ENCODE assay signal across 2 cellular contexts in genomic region chr18:8617907-8618306, GRCh38.
TF ChIP-seq lines count a peak whose summit lies in the region.

No MANE protein-coding gene starts in this region.

TF ChIP-seq in GM23338, 12 proteins besides CTCF, POLR2A, EP300 and RAD21:
- TF ChIP-seq EZH2phosphoT487 (IDR thresholded peaks at IDR 0.05; ENCODE audit: unreplicated experiment) = no peak
- no peak for TF ChIP-seq ZNF114 (CRISPR knock-in tag; IDR thresholded peaks at IDR 0.05)
- TF ChIP-seq JUNB (IDR thresholded peaks at IDR 0.05; ENCODE audit: unreplicated experiment) = no peak
- TF ChIP-seq ZNF331 (CRISPR knock-in tag; IDR thresholded peaks at IDR 0.05; ENCODE audit: low read depth) = no peak
- no peak for TF ChIP-seq CREB1 (CRISPR knock-in tag; IDR thresholded peaks at IDR 0.05; ENCODE audit: low read depth)
- no peak for TF ChIP-seq POLR2AphosphoS5 (IDR thresholded peaks at IDR 0.05; ENCODE audit: low read depth)
- no peak for TF ChIP-seq ETS1 (IDR thresholded peaks at IDR 0.05)
- TF ChIP-seq EZH2 (IDR thresholded peaks at IDR 0.05; ENCODE audit: low read depth, unreplicated experiment) = no peak
- TF ChIP-seq NANOG (IDR thresholded peaks at IDR 0.05; ENCODE audit: borderline replicate concordance) = no peak
- no peak for TF ChIP-seq STAT1 (IDR thresholded peaks at IDR 0.05; ENCODE audit: unreplicated experiment)
- TF ChIP-seq, protein P1, sequence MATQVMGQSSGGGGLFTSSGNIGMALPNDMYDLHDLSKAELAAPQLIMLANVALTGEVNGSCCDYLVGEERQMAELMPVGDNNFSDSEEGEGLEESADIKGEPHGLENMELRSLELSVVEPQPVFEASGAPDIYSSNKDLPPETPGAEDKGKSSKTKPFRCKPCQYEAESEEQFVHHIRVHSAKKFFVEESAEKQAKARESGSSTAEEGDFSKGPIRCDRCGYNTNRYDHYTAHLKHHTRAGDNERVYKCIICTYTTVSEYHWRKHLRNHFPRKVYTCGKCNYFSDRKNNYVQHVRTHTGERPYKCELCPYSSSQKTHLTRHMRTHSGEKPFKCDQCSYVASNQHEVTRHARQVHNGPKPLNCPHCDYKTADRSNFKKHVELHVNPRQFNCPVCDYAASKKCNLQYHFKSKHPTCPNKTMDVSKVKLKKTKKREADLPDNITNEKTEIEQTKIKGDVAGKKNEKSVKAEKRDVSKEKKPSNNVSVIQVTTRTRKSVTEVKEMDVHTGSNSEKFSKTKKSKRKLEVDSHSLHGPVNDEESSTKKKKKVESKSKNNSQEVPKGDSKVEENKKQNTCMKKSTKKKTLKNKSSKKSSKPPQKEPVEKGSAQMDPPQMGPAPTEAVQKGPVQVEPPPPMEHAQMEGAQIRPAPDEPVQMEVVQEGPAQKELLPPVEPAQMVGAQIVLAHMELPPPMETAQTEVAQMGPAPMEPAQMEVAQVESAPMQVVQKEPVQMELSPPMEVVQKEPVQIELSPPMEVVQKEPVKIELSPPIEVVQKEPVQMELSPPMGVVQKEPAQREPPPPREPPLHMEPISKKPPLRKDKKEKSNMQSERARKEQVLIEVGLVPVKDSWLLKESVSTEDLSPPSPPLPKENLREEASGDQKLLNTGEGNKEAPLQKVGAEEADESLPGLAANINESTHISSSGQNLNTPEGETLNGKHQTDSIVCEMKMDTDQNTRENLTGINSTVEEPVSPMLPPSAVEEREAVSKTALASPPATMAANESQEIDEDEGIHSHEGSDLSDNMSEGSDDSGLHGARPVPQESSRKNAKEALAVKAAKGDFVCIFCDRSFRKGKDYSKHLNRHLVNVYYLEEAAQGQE (IDR thresholded peaks at IDR 0.05; ENCODE audit: unreplicated experiment) = no peak
- no peak for TF ChIP-seq ZNF462 (CRISPR knock-in tag; IDR thresholded peaks at IDR 0.05)

TF ChIP-seq in K562, 482 proteins besides CTCF, POLR2A, EP300 and RAD21:
- TF ChIP-seq PHB (CRISPR knock-in tag; IDR thresholded peaks at IDR 0.05) (no peak), RUNX1 (IDR thresholded peaks at IDR 0.05; ENCODE audit: low read depth) (no peak), E4F1 (CRISPR knock-in tag; IDR thresholded peaks at IDR 0.05; ENCODE audit: borderline replicate concordance) (no peak), ZKSCAN1 (IDR thresholded peaks at IDR 0.05; ENCODE audit: low read depth, low read length) (no peak), TAF15 (IDR thresholded peaks at IDR 0.05; ENCODE audit: low read depth, low read length) (no peak)
- TF ChIP-seq, protein P2, sequence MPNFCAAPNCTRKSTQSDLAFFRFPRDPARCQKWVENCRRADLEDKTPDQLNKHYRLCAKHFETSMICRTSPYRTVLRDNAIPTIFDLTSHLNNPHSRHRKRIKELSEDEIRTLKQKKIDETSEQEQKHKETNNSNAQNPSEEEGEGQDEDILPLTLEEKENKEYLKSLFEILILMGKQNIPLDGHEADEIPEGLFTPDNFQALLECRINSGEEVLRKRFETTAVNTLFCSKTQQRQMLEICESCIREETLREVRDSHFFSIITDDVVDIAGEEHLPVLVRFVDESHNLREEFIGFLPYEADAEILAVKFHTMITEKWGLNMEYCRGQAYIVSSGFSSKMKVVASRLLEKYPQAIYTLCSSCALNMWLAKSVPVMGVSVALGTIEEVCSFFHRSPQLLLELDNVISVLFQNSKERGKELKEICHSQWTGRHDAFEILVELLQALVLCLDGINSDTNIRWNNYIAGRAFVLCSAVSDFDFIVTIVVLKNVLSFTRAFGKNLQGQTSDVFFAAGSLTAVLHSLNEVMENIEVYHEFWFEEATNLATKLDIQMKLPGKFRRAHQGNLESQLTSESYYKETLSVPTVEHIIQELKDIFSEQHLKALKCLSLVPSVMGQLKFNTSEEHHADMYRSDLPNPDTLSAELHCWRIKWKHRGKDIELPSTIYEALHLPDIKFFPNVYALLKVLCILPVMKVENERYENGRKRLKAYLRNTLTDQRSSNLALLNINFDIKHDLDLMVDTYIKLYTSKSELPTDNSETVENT (CRISPR knock-in tag; IDR thresholded peaks at IDR 0.05) = no peak
- TF ChIP-seq, protein P3, sequence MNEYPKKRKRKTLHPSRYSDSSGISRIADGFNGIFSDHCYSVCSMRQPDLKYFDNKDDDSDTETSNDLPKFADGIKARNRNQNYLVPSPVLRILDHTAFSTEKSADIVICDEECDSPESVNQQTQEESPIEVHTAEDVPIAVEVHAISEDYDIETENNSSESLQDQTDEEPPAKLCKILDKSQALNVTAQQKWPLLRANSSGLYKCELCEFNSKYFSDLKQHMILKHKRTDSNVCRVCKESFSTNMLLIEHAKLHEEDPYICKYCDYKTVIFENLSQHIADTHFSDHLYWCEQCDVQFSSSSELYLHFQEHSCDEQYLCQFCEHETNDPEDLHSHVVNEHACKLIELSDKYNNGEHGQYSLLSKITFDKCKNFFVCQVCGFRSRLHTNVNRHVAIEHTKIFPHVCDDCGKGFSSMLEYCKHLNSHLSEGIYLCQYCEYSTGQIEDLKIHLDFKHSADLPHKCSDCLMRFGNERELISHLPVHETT (CRISPR knock-in tag; conservative IDR thresholded peaks at IDR 0.05 in 1 of 2, IDR thresholded peaks at IDR 0.05 in 1 of 2) = no peak
TF ChIP-seq in K562: peak in this region for 0.
